Comparison of ENCODE assay signal across 11 cellular contexts in the genomic region with DNA sequence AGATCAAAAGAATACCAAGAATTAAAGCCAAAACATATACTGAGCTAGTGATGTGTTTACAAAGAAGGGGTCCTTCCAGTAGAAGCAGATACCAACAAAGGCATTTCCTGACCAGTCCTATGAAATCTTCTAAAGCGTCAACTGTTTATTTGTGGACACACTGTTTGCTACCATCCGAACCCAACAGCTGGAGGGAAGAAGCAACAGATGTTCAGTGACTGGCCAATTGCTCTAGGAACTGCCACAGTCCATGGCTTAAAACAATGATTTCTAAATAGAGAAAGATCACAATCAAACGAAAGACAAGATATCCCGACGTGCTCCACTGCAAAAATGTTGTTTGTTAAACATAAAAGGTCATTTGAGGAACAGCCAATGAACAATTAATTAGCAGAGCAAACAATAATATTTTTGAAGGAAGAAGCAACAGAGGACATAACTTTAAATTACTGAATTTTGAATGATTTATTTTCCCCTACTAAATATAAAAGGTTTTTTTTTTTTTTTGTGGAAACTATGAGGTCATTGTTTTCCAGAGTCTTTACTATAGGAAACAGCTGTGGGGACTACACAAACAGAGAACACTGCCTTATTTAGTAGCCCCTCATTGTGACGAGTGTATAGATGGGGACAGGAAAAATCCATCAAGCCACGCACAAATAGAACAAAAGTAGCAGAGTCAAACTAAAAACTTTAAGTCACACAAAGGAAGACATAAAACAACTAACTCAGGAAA. TPM values are rescaled to one million over a fixed set of nuclear protein-coding genes. Genes with fewer than 3 reads are reported as not detected.
DNase-seq lines count a peak whose midpoint lies in the region; ATAC-seq and TF ChIP-seq lines count a peak whose summit lies in the region.
"Had no signal": no experiment of that assay in that cellular context is flagged by ENCODE, and none has a peak within 500 bp of the region (broad histone marks: within the 10 kb centered on the region; RNA-seq: fewer than 3 reads in every experiment).

No MANE protein-coding gene starts in this region.

- intact Hi-C loops in heart right ventricle (cut with DNase I) = loop anchor here in 3 of 10 donors (5.0 kb wide), 2 partner anchors 50 to 60 kb away; no protein-coding TSS in a partner anchor
- intact Hi-C loops in prostate gland (cut with DNase I) = no loop called here

- H3K27ac ChIP-seq in heart right ventricle (peak overlapping the region; percentile 64 to 91 (median 82)), prostate gland (peak overlapping the region; percentile 71 to 74)

- TF ChIP-seq CTCF in AG10803 (conservative IDR thresholded peaks at IDR 0.05; ENCODE audit: low read length) (no peak), heart right ventricle (IDR thresholded peaks at IDR 0.05) (no peak), prostate gland (IDR thresholded peaks at IDR 0.05) (no peak)

- no peak overlapping the region for H3K9ac ChIP-seq in adipocyte (ENCODE audit: low read length)

- H3K4me1 ChIP-seq in adipocyte (ENCODE audit: control insufficient read depth, insufficient read depth, low read length) (peaks cover 27% of the 10 kb centered on the region), heart right ventricle (peaks cover 0 to 67% (median 36%) of the 10 kb centered on the region in 9 donors), prostate gland (replicated peaks) (peaks cover 3% of the 10 kb centered on the region)

- WGBS in heart right ventricle, 2 donors = 18 to 20% methylated on average over 7 of the region's 7 CpGs
- 15% methylated on average over 7 of the region's 7 CpGs for WGBS in prostate gland

- H3K36me3 ChIP-seq in adipocyte (ENCODE audit: control insufficient read depth, insufficient read depth, low read length, severe bottlenecking) = no peaks in the 10 kb centered on the region
- no peaks in the 10 kb centered on the region for H3K36me3 ChIP-seq in heart right ventricle
- no peaks in the 10 kb centered on the region for H3K36me3 ChIP-seq in prostate gland

- H3K9me3 ChIP-seq in adipocyte (ENCODE audit: control insufficient read depth, low read length) (peaks cover 20% of the 10 kb centered on the region), heart right ventricle (peaks cover 0 to 21% (median 4%) of the 10 kb centered on the region in 11 donors), prostate gland (no peaks in the 10 kb centered on the region)

- peak in 6 of 8 donors; percentile 67 to 88 (median 78) for ATAC-seq in heart right ventricle

- DNase-seq in AG10803 (ENCODE audit: low read depth) (no peak), adipocyte (ENCODE audit: low read depth) (peak; percentile 59), heart right ventricle (no peak), prostate gland (ENCODE audit: low spot score) (no peak), NCI-H2227 treated with DMSO at 0.1 percent for 48 hours (lab: John Stamatoyannopoulos, UW) (no peak), RKO (ENCODE audit: low spot score) (no peak), NK-92 (lab: John Stamatoyannopoulos, UW; ENCODE audit: unreplicated experiment) (no peak), NCI-H446 (lab: John Stamatoyannopoulos, UW) (no peak)
- DNase-seq: NCI-H1436, T-helper 1 cell had no signal

- H3K4me3 ChIP-seq in AG10803 (ENCODE audit: low read length) (peak overlapping the region; percentile 47), adipocyte (ENCODE audit: low read length) (peak overlapping the region; percentile 64), heart right ventricle (peak overlapping the region in 6 of 10 donors; percentile 15 to 49 (median 30)), prostate gland (no peak overlapping the region)

- no peaks in the 10 kb centered on the region for H3K27me3 ChIP-seq in adipocyte (replicated peaks; ENCODE audit: control insufficient read depth, insufficient read depth, low read length)
- H3K27me3 ChIP-seq in heart right ventricle = no peaks in the 10 kb centered on the region
- no peaks in the 10 kb centered on the region for H3K27me3 ChIP-seq in prostate gland (replicated peaks; ENCODE audit: insufficient read depth)

- no peak for TF ChIP-seq POLR2A in prostate gland (IDR thresholded peaks at IDR 0.05)

RNA-seq across cellular contexts. Expression of a gene that starts 17.2 kb away (rescaled TPM):
- total RNA-seq in heart right ventricle = 10 to 100 TPM; 19.0 to 32.1 (median 23.2) TPM
- 10 to 100 TPM in 1 of 2 donors, 1 to 10 TPM in 1; 8.9 to 21.8 TPM for polyA plus RNA-seq in heart right ventricle
- 10 to 100 TPM; 16.2 to 67.3 TPM for total RNA-seq in prostate gland

RNA-seq across cellular contexts. Expression of a gene that starts 50.5 kb away (rescaled TPM):
- total RNA-seq in heart right ventricle = under 1 TPM in 3 of 10 donors, not detected in 7; 0.05 to 0.30 (median 0.12) TPM
- under 1 TPM in 1 of 2 donors, not detected in 1; 0.03 TPM for polyA plus RNA-seq in heart right ventricle
- 10 to 100 TPM in 1 of 2 donors, 1 to 10 TPM in 1; 8.6 to 11.1 TPM for total RNA-seq in prostate gland
- polyA plus RNA-seq: CD14-positive monocyte had no signal

Comparison
In these comparisons a context has a peak if more than half of its experiments do, and no peak if none do; other contexts are left out.
1. H3K4me3 ChIP-seq: peak in AG10803 (single experiment), adipocyte (single experiment) and heart right ventricle (6 of 10); none in prostate gland (0 of 2).
2. RNA of a gene that starts 50.5 kb away (total RNA-seq): 8.6 to 11.1 TPM in prostate gland; 0.05 to 0.30 TPM in heart right ventricle; every median in the first group is over 4 times any median in the second.